ENCODE assay signal across 1 cellular context in genomic region chr3:134740077-134740476, GRCh38. TPM values are rescaled to one million over a fixed set of nuclear protein-coding genes. Genes with fewer than 3 reads are reported as not detected.
"Had no signal": no experiment of that assay in that cellular context is flagged by ENCODE, and none has a peak within 500 bp of the region (broad histone marks: within the 10 kb centered on the region; RNA-seq: fewer than 3 reads in every experiment).

No MANE protein-coding gene starts in this region.

RNA-seq across cellular contexts. Expression of gene EPHB1, which starts 55.0 kb away (rescaled TPM):
- total RNA-seq: MCF 10A had no signal
